22 cellular contexts compared by ENCODE assay signal in the genomic region with DNA sequence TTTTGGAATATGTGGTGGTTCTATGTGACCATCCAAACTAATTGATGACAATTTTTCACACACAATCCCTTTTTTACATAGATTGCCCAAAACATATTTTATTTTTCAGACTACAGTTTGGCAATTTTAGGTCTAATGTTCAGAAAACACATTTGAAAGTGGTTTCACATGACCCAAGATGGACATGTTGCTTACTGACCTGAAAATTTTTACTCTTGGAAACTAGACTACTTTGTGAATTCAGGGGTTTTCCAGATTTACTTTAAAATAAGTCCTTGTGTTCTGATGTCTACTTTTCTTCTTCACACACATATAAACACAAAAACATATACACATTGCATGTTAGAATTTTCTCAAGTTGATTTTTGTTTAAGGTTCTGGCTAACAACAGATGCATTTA.
"Had no signal": no experiment of that assay in that cellular context is flagged by ENCODE, and none has a peak within 500 bp of the region (broad histone marks: within the 10 kb centered on the region; RNA-seq: fewer than 3 reads in every experiment).

No MANE protein-coding gene starts in this region.

- DNase-seq: activated B cell treated with CpG ODN at 0.5 μM for 24 hours; activated CD4-positive, alpha-beta memory T cell treated with anti-CD3 and anti-CD28 coated beads, Interleukin-2, amount 10 ng/mL, durations not matched to agents 7 days and 5 days; activated CD4-positive, alpha-beta T cell treated with anti-CD3 and anti-CD28 coated beads for 4 hours; activated naive CD4-positive, alpha-beta T cell treated with anti-CD3 and anti-CD28 coated beads for 36 hours; activated naive CD8-positive, alpha-beta T cell treated with anti-CD3 and anti-CD28 coated beads, Interleukin-2, amount 50 U/mL, for 24 hours; activated T-cell treated with anti-CD3 and anti-CD28 coated beads, Interleukin-2, amount 50 U/mL, for 1 hour; aorta; foreskin keratinocyte; hippocampal formation; islet precursor cell; lower lobe of right lung; natural killer cell; pancreas; sigmoid colon; spleen; stimulated activated CD4-positive, alpha-beta T cell treated with anti-CD3 and anti-CD28 coated beads, Interleukin-4, amount 100 ng/mL, for 4 hours; upper lobe of left lung had no signal

- H3K36me3 Mint-ChIP-seq: natural killer cell had no signal

- H3K27me3 Mint-ChIP-seq: activated B cell treated with CpG ODN at 0.5 μM for 24 hours; activated CD4-positive, alpha-beta memory T cell treated with anti-CD3 and anti-CD28 coated beads, Interleukin-2, amount 10 ng/mL, durations not matched to agents 7 days and 5 days; activated naive CD8-positive, alpha-beta T cell treated with anti-CD3 and anti-CD28 coated beads, Interleukin-2, amount 50 U/mL, for 24 hours; activated T-helper 17 cell treated with anti-CD3 and anti-CD28 coated beads, Interleukin-2, amount 50 U/mL, for 72 hours; stimulated activated memory B cell treated with anti-CD40 and anti-IgM and Interleukin-4, amounts not matched to agents 10 μg/mL and 1 μg/mL and 100 μg/mL, for 72 hours had no signal

- H3K27ac ChIP-seq: coronary artery, foreskin keratinocyte, lower lobe of right lung, neutrophil, pancreas, sigmoid colon, spleen, thoracic aorta, upper lobe of left lung had no signal

- H3K36me3 ChIP-seq: lower lobe of right lung, pancreas, sigmoid colon, thoracic aorta, upper lobe of left lung had no signal

- H3K4me1 ChIP-seq: lower lobe of right lung had no signal

- H3K27ac Mint-ChIP-seq: activated B cell treated with CpG ODN at 0.5 μM for 24 hours; activated CD4-positive, alpha-beta memory T cell treated with anti-CD3 and anti-CD28 coated beads, Interleukin-2, amount 10 ng/mL, durations not matched to agents 7 days and 5 days; activated naive CD4-positive, alpha-beta T cell treated with anti-CD3 and anti-CD28 coated beads for 36 hours; activated naive CD8-positive, alpha-beta T cell treated with anti-CD3 and anti-CD28 coated beads, Interleukin-2, amount 50 U/mL, for 24 hours; activated T-helper 17 cell treated with anti-CD3 and anti-CD28 coated beads, Interleukin-2, amount 50 U/mL, for 72 hours; natural killer cell; stimulated activated memory B cell treated with anti-CD40 and anti-IgM and Interleukin-4, amounts not matched to agents 10 μg/mL and 1 μg/mL and 100 μg/mL, for 72 hours had no signal

- H3K4me3 Mint-ChIP-seq: activated B cell treated with CpG ODN at 0.5 μM for 24 hours; activated CD4-positive, alpha-beta memory T cell treated with anti-CD3 and anti-CD28 coated beads, Interleukin-2, amount 10 ng/mL, durations not matched to agents 7 days and 5 days; activated naive CD4-positive, alpha-beta T cell treated with anti-CD3 and anti-CD28 coated beads for 36 hours; activated naive CD8-positive, alpha-beta T cell treated with anti-CD3 and anti-CD28 coated beads, Interleukin-2, amount 50 U/mL, for 24 hours; activated T-helper 17 cell treated with anti-CD3 and anti-CD28 coated beads, Interleukin-2, amount 50 U/mL, for 72 hours; natural killer cell; stimulated activated memory B cell treated with anti-CD40 and anti-IgM and Interleukin-4, amounts not matched to agents 10 μg/mL and 1 μg/mL and 100 μg/mL, for 72 hours had no signal

- H3K4me1 Mint-ChIP-seq: activated CD4-positive, alpha-beta memory T cell treated with anti-CD3 and anti-CD28 coated beads, Interleukin-2, amount 10 ng/mL, durations not matched to agents 7 days and 5 days had no signal

- H3K9me3 Mint-ChIP-seq: activated B cell treated with CpG ODN at 0.5 μM for 24 hours; activated CD4-positive, alpha-beta memory T cell treated with anti-CD3 and anti-CD28 coated beads, Interleukin-2, amount 10 ng/mL, durations not matched to agents 7 days and 5 days; activated naive CD4-positive, alpha-beta T cell treated with anti-CD3 and anti-CD28 coated beads for 36 hours; activated naive CD8-positive, alpha-beta T cell treated with anti-CD3 and anti-CD28 coated beads, Interleukin-2, amount 50 U/mL, for 24 hours; activated T-helper 17 cell treated with anti-CD3 and anti-CD28 coated beads, Interleukin-2, amount 50 U/mL, for 72 hours; natural killer cell; stimulated activated memory B cell treated with anti-CD40 and anti-IgM and Interleukin-4, amounts not matched to agents 10 μg/mL and 1 μg/mL and 100 μg/mL, for 72 hours had no signal

- H3K4me3 ChIP-seq: coronary artery, lower lobe of right lung, pancreas, sigmoid colon, spleen, thoracic aorta, upper lobe of left lung had no signal

- H3K9me3 ChIP-seq: lower lobe of right lung, neutrophil, pancreas, sigmoid colon, spleen, thoracic aorta, upper lobe of left lung had no signal

- H3K27me3 ChIP-seq: foreskin keratinocyte, neutrophil, pancreas, sigmoid colon, spleen, upper lobe of left lung had no signal

- ATAC-seq: activated naive CD8-positive, alpha-beta T cell treated with anti-CD3 and anti-CD28 coated beads, Interleukin-2, amount 50 U/mL, for 24 hours; activated T-helper 17 cell treated with anti-CD3 and anti-CD28 coated beads, Interleukin-2, amount 50 U/mL, for 72 hours; foreskin keratinocyte; lower lobe of right lung; natural killer cell; pancreas; stimulated activated memory B cell treated with anti-CD40 and anti-IgM and Interleukin-4, amounts not matched to agents 10 μg/mL and 1 μg/mL and 100 μg/mL, for 72 hours had no signal
